ENCODE assay signal across 23 cellular contexts in genomic region chr10:131448171-131448570, GRCh38.
DNase-seq lines count a peak whose midpoint lies in the region; ATAC-seq, FAIRE-seq and TF ChIP-seq lines count a peak whose summit lies in the region.
"Had no signal": no experiment of that assay in that cellular context is flagged by ENCODE, and none has a peak within 500 bp of the region (broad histone marks: within the 10 kb centered on the region; RNA-seq: fewer than 3 reads in every experiment).

No MANE protein-coding gene starts in this region.

- 0 out of 22 replicates have a peak, but pooled peaks cover 0 to under 1% (median 0%) of the 10 kb centered on the region in 11 experiments for H4K20me1 ChIP-seq in BLaER1 treated with 17β-estradiol and CSF1 and Interleukin-3, amounts not matched to agents 10 nM and 100 nM

- H3K36me3 ChIP-seq in BLaER1 treated with 17β-estradiol and CSF1 and Interleukin-3, amounts not matched to agents 10 nM and 100 nM = no peaks in the 10 kb centered on the region
- no peaks in the 10 kb centered on the region for H3K36me3 ChIP-seq in kidney (ENCODE audit: control insufficient read depth in 1 of 2, insufficient read depth in 2 of 2, low read length in 2 of 2)
- H3K36me3 ChIP-seq: BE2C had no signal

- peaks cover 0 to 12% (median 0%) of the 10 kb centered on the region in 11 experiments; a peak in 4 of 22 replicates for H3K27me3 ChIP-seq in BLaER1 treated with 17β-estradiol and CSF1 and Interleukin-3, amounts not matched to agents 10 nM and 100 nM
- H3K27me3 ChIP-seq: BE2C had no signal

- no peaks in the 10 kb centered on the region for H3K9me3 ChIP-seq in BLaER1 treated with 17β-estradiol and CSF1 and Interleukin-3, amounts not matched to agents 10 nM and 100 nM (replicated peaks in 1 of 11)
- no peaks in the 10 kb centered on the region for H3K9me3 ChIP-seq in kidney (ENCODE audit: control insufficient read depth in 1 of 2, low read length in 2 of 2)
- H3K9me3 ChIP-seq: BE2C had no signal

- no peaks in the 10 kb centered on the region for H3K36me3 Mint-ChIP-seq in osteocyte (ENCODE audit: unreplicated experiment)
- H3K36me3 Mint-ChIP-seq in activated T-helper 17 cell treated with anti-CD3 and anti-CD28 coated beads, Interleukin-2, amount 50 U/mL, for 72 hours (ENCODE audit: low read depth) = no peaks in the 10 kb centered on the region
- H3K36me3 Mint-ChIP-seq: CD14-positive monocyte; CD4-positive, alpha-beta memory T cell; IgD-negative memory B cell had no signal

- TF ChIP-seq CTCF in coronary artery (IDR thresholded peaks at IDR 0.05) (no peak), kidney (IDR thresholded peaks at IDR 0.05; ENCODE audit: borderline replicate concordance, extremely low read depth, insufficient read depth) (no peak), osteocyte (IDR thresholded peaks at IDR 0.05) (no peak)

- H3K9ac ChIP-seq in BLaER1 treated with 17β-estradiol and CSF1 and Interleukin-3, amounts not matched to agents 10 nM and 100 nM = no peak overlapping the region
- H3K9ac ChIP-seq in kidney (ENCODE audit: low read length in 2 of 2) = no peak overlapping the region

- no peak overlapping the region for H3K27ac Mint-ChIP-seq in osteocyte (ENCODE audit: unreplicated experiment)
- H3K27ac Mint-ChIP-seq in activated T-helper 17 cell treated with anti-CD3 and anti-CD28 coated beads, Interleukin-2, amount 50 U/mL, for 72 hours = no peak overlapping the region
- H3K27ac Mint-ChIP-seq: CD14-positive monocyte; CD4-positive, alpha-beta memory T cell; GM23338; HFFc6; IgD-negative memory B cell had no signal

- DNase-seq in coronary artery (ENCODE audit: low spot score) (peak; percentile 41), kidney (peak; percentile 37), osteocyte (ENCODE audit: extremely low spot score, unreplicated experiment) (peak; percentile 63)
- no peak for DNase-seq in activated naive CD4-positive, alpha-beta T cell treated with Interleukin-2 at 50 U/mL for 16 hours
- DNase-seq: ACHN; BE2C; CD4-positive, alpha-beta memory T cell; DMS153; DMS79; GDM1; HFFc6 had no signal

- H3K4me3 ChIP-seq in BLaER1 treated with 17β-estradiol and CSF1 and Interleukin-3, amounts not matched to agents 10 nM and 100 nM = no peak overlapping the region
- H3K4me3 ChIP-seq in coronary artery (no peak overlapping the region), kidney (ENCODE audit: low read length in 2 of 2) (no peak overlapping the region)
- H3K4me3 ChIP-seq: GM23338 had no signal

- H3K4me1 ChIP-seq in BLaER1 treated with 17β-estradiol and CSF1 and Interleukin-3, amounts not matched to agents 10 nM and 100 nM = peaks cover 6 to 53% (median 31%) of the 10 kb centered on the region in 10 experiments; a peak in 18 of 20 replicates
- no peaks in the 10 kb centered on the region for H3K4me1 ChIP-seq in kidney (ENCODE audit: control insufficient read depth in 1 of 2, insufficient read depth in 1 of 2, low read depth in 1 of 2, low read length in 2 of 2)
- H3K4me1 ChIP-seq: BE2C had no signal

- no peak for ATAC-seq in activated T-helper 17 cell treated with anti-CD3 and anti-CD28 coated beads, Interleukin-2, amount 50 U/mL, for 72 hours (replicated peaks)
- no peak for ATAC-seq in HG02763 (IDR thresholded peaks at IDR 0.05; ENCODE audit: unreplicated experiment)
- ATAC-seq: GM23338, HCT116, HepG2 had no signal

- peak overlapping the region in 10 of 11 experiments; percentile 9 to 43 (median 20); a peak in 10 of 22 replicates for H3K4me2 ChIP-seq in BLaER1 treated with 17β-estradiol and CSF1 and Interleukin-3, amounts not matched to agents 10 nM and 100 nM
- H3K4me2 ChIP-seq: GM23338 had no signal

- no peak for FAIRE-seq in kidney (lab: Jason Lieb, UNC)
- FAIRE-seq: A204.1, GM12892, GM18507, H54, HepG2 had no signal

- H3K9me3 Mint-ChIP-seq in osteocyte (ENCODE audit: unreplicated experiment) = peaks cover 15% of the 10 kb centered on the region
- H3K9me3 Mint-ChIP-seq in activated T-helper 17 cell treated with anti-CD3 and anti-CD28 coated beads, Interleukin-2, amount 50 U/mL, for 72 hours = no peaks in the 10 kb centered on the region
- H3K9me3 Mint-ChIP-seq: CD14-positive monocyte had no signal

- no peaks in the 10 kb centered on the region for H3K27me3 Mint-ChIP-seq in osteocyte (ENCODE audit: unreplicated experiment)
- H3K27me3 Mint-ChIP-seq in activated T-helper 17 cell treated with anti-CD3 and anti-CD28 coated beads, Interleukin-2, amount 50 U/mL, for 72 hours = peaks cover 12% of the 10 kb centered on the region

- no peaks in the 10 kb centered on the region for H3K4me1 Mint-ChIP-seq in osteocyte (ENCODE audit: unreplicated experiment)
- H3K4me1 Mint-ChIP-seq in activated T-helper 17 cell treated with anti-CD3 and anti-CD28 coated beads, Interleukin-2, amount 50 U/mL, for 72 hours = no peaks in the 10 kb centered on the region
- H3K4me1 Mint-ChIP-seq: CD14-positive monocyte, GM23338 had no signal

- intact Hi-C loops in kidney (cut with DNase I) = no loop called here

- H3K27ac ChIP-seq in BLaER1 treated with 17β-estradiol and CSF1 and Interleukin-3, amounts not matched to agents 10 nM and 100 nM = no peak overlapping the region
- H3K27ac ChIP-seq in coronary artery (no peak overlapping the region), kidney (ENCODE audit: low read depth in 2 of 2, low read length in 2 of 2) (no peak overlapping the region)

- no peak overlapping the region for H3K4me3 Mint-ChIP-seq in osteocyte (ENCODE audit: unreplicated experiment)
- no peak overlapping the region for H3K4me3 Mint-ChIP-seq in activated T-helper 17 cell treated with anti-CD3 and anti-CD28 coated beads, Interleukin-2, amount 50 U/mL, for 72 hours
- H3K4me3 Mint-ChIP-seq: CD14-positive monocyte; CD4-positive, alpha-beta memory T cell; GM23338; HFFc6; IgD-negative memory B cell had no signal
